ENCODE assay signal across 7 cellular contexts in the genomic region with DNA sequence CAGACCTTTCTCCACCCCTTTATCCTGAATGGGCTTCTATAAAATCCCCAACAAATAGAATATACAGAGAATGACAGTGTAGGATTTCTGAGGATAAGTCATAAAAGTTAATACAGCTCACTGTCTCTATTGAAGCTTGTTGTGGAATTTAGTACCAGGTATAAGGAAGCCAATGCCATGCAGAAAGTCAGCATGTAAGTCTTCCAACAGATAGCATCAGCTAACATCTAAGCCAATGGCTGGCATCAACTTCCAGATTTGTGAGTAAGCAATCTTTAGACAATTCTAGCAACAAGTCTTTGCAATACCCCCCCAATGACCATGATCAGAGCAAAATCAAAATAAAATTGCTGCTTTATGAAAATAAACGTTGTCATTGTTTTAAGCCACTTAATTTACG.
"Had no signal": no experiment of that assay in that cellular context is flagged by ENCODE, and none has a peak within 500 bp of the region (broad histone marks: within the 10 kb centered on the region; RNA-seq: fewer than 3 reads in every experiment).

No MANE protein-coding gene starts in this region.

- H3K27ac Mint-ChIP-seq: HFFc6 had no signal

- H3K4me3 Mint-ChIP-seq: HFFc6, IgD-negative memory B cell had no signal

- H3K27ac ChIP-seq: GM23248, HL-60 had no signal

- H3K9me3 Mint-ChIP-seq: HFFc6 had no signal

- H3K9me3 ChIP-seq: HAP-1 had no signal

- H2AFZ ChIP-seq: GM23248 had no signal

- H3K36me3 Mint-ChIP-seq: IgD-negative memory B cell had no signal

- H3K4me1 ChIP-seq: HAP-1 had no signal

- DNase-seq: GM23248, GOT3, H7, HFFc6 had no signal

- H3K4me3 ChIP-seq: GM23248, HAP-1 had no signal

- H3K9ac ChIP-seq: GM23248 had no signal

- H3K36me3 ChIP-seq: HAP-1 had no signal
